8 cellular contexts compared by ENCODE assay signal in the genomic region with DNA sequence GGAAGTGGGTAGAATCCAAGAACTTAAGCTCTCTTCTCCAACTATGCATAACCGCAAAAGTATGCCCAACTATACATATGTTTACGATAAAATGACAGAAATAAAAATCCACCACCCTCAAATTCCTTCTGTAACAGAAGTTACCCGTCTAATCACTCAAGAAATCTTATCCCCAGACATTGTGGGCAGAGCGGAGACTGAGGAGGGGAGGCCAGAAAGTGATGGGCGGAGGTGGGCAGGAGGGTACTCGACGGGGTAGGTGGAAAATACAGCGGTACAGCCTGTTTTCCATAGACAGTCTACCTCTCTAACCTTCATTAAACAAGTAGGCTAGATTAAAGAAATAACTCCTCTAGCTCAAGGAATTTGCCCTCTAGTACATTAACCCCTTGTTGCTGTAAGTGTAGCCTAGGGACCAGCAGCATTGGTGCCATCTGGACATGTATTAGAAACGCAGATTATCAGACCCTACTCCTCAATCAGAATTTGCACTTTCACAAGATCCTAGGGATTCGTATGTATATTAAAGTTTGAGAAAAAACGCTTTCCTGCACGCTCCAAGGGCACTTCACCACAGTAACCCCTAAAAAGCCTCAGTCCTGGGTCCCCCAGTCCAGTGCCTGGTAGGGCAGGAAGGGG. TPM values are rescaled to one million over a fixed set of nuclear protein-coding genes. Genes with fewer than 3 reads are reported as not detected.
A peak's percentile ranks its signal among the peaks of the same experiment; 100 is the strongest.
DNase-seq lines count a peak whose midpoint lies in the region; ATAC-seq and TF ChIP-seq lines count a peak whose summit lies in the region.

No MANE protein-coding gene starts in this region.

- peak overlapping the region; percentile 96 for H3K9ac ChIP-seq in mucosa of stomach (ENCODE audit: low read length)

- peak overlapping the region; percentile 99 for H3K4me3 Mint-ChIP-seq in CD8-positive, alpha-beta T cell

- H3K36me3 ChIP-seq in CD8-positive, alpha-beta T cell (ENCODE audit: insufficient read depth, low read length): no peaks in the 10 kb centered on the region
- H3K36me3 ChIP-seq in body of pancreas (replicated peaks in 1 of 2; ENCODE audit: insufficient read depth in 1 of 2, low read depth in 2 of 2) (no peaks in the 10 kb centered on the region), mucosa of stomach (ENCODE audit: control insufficient read depth, insufficient read depth, low read length) (no peaks in the 10 kb centered on the region)

- H3K4me3 ChIP-seq in CD8-positive, alpha-beta T cell (ENCODE audit: low read depth, low read length): peak overlapping the region; percentile 81
- peak overlapping the region in 1 of 2 donors; percentile 86 for H3K4me3 ChIP-seq in body of pancreas
- peak overlapping the region; percentile 58 for H3K4me3 ChIP-seq in mucosa of stomach (ENCODE audit: low read length)

- peaks cover 19% of the 10 kb centered on the region for H3K4me1 ChIP-seq in CD8-positive, alpha-beta T cell (ENCODE audit: insufficient read depth, low read length)
- H3K4me1 ChIP-seq in body of pancreas (peaks cover 25% of the 10 kb centered on the region), mucosa of stomach (ENCODE audit: control insufficient read depth, insufficient read depth, low read length) (peaks cover 22% of the 10 kb centered on the region)

- TF ChIP-seq CTCF in CD8-positive, alpha-beta T cell (IDR thresholded peaks at IDR 0.05): no peak
- no peak for TF ChIP-seq CTCF in body of pancreas (IDR thresholded peaks at IDR 0.05)

- TF ChIP-seq POLR2A in body of pancreas (IDR thresholded peaks at IDR 0.05): no peak

- POLR2A ChIA-PET in CD8-positive, alpha-beta T cell (lab: Charles Lee): interaction anchor here (0.8 to 2.9 kb wide), 3 partner anchors 13 to 66 kb away, joined by 4 to 30 read pairs (median 4); a partner anchor contains a TSS

- H3K27ac Mint-ChIP-seq in CD8-positive, alpha-beta T cell: peak overlapping the region; percentile 98

- peaks cover 36% of the 10 kb centered on the region for H3K4me1 Mint-ChIP-seq in CD8-positive, alpha-beta T cell (ENCODE audit: low read depth)

- no peaks in the 10 kb centered on the region for H3K27me3 Mint-ChIP-seq in CD8-positive, alpha-beta T cell (ENCODE audit: low read depth)

- no peaks in the 10 kb centered on the region for H3K27me3 ChIP-seq in CD8-positive, alpha-beta T cell (ENCODE audit: insufficient read depth, low read length)
- H3K27me3 ChIP-seq in body of pancreas (no peaks in the 10 kb centered on the region), mucosa of stomach (ENCODE audit: control insufficient read depth, insufficient read depth, low read length) (no peaks in the 10 kb centered on the region)

- CTCF ChIA-PET in CD8-positive, alpha-beta T cell (lab: Charles Lee): interaction anchor here (0.7 to 1.4 kb wide), 2 partner anchors 112 to 122 kb away, joined by 3 read pairs; no protein-coding TSS in a partner anchor

- WGBS in body of pancreas, 2 donors: 27 to 34% methylated on average over 11 to 12 of the region's 12 CpGs

- no peak for ATAC-seq in CD8-positive, alpha-beta T cell
- peak; percentile 50 for ATAC-seq in GM19468 (IDR thresholded peaks at IDR 0.05; ENCODE audit: extremely low read depth, unreplicated experiment)
- peak; percentile 11 for ATAC-seq in HG03520 (IDR thresholded peaks at IDR 0.05; ENCODE audit: unreplicated experiment)
- no peak for ATAC-seq in body of pancreas

- intact Hi-C loops in CD8-positive, alpha-beta T cell (cut with DNase I, micrococcal nuclease): loop anchor here (1.0 to 5.0 kb wide), 9 partner anchors 65 to 1855 kb away; a partner anchor contains a TSS
- intact Hi-C loops in body of pancreas (cut with DNase I) (no loop called here), head of caudate nucleus (cut with DNase I) (no loop called here)

- no peaks in the 10 kb centered on the region for H3K9me3 Mint-ChIP-seq in CD8-positive, alpha-beta T cell

- peak overlapping the region; percentile 92 for H3K27ac ChIP-seq in CD8-positive, alpha-beta T cell (ENCODE audit: low read depth, low read length)
- peak overlapping the region; percentile 19 to 98 (median 96) for H3K27ac ChIP-seq in body of pancreas

- peaks cover 5% of the 10 kb centered on the region for H3K36me3 Mint-ChIP-seq in CD8-positive, alpha-beta T cell

- H3K9me3 ChIP-seq in CD8-positive, alpha-beta T cell (ENCODE audit: low read length): no peaks in the 10 kb centered on the region
- H3K9me3 ChIP-seq in body of pancreas: no peaks in the 10 kb centered on the region
- H3K9me3 ChIP-seq in mucosa of stomach (ENCODE audit: control insufficient read depth, low read length): no peaks in the 10 kb centered on the region

- no peak for DNase-seq in CD8-positive, alpha-beta T cell
- DNase-seq in body of pancreas (no peak), NCI-H446 treated with DMSO at 0.1 percent for 48 hours (lab: John Stamatoyannopoulos, UW) (no peak), head of caudate nucleus (no peak), NCI-H82 treated with DMSO at 0.1 percent for 48 hours (lab: John Stamatoyannopoulos, UW; ENCODE audit: unreplicated experiment) (no peak)

RNA-seq across cellular contexts. Expression of a gene that starts 0.6 kb away (rescaled TPM):
- under 1 TPM in 1 of 2 experiments, not detected in 1; 0.33 TPM for total RNA-seq in CD8-positive, alpha-beta T cell
- total RNA-seq in body of pancreas: 1 to 10 TPM in 1 of 2 donors, not detected in 1; 2.1 TPM

RNA-seq across cellular contexts. Expression of a gene that starts 0.7 kb away (rescaled TPM):
- total RNA-seq in CD8-positive, alpha-beta T cell: 10 to 100 TPM; 40.9 to 48.4 TPM
- 10 to 100 TPM; 13.8 to 23.1 TPM for total RNA-seq in body of pancreas

Comparison
In these comparisons a context has a peak if more than half of its experiments do, and no peak if none do; other contexts are left out.
1. ATAC-seq: peak in GM19468 (single experiment) and HG03520 (single experiment); none in CD8-positive, alpha-beta T cell (single experiment) and body of pancreas (single experiment).
2. intact Hi-C loops: an anchor here in CD8-positive, alpha-beta T cell (1.0 to 5.0 kb wide); none called in body of pancreas and head of caudate nucleus.